ENCODE assay signal across 17 cellular contexts in genomic region chr13:75363371-75363770, GRCh38.
DNase-seq lines count a peak whose midpoint lies in the region; ATAC-seq and TF ChIP-seq lines count a peak whose summit lies in the region.
"Had no signal": no experiment of that assay in that cellular context is flagged by ENCODE, and none has a peak within 500 bp of the region (broad histone marks: within the 10 kb centered on the region; RNA-seq: fewer than 3 reads in every experiment).

No MANE protein-coding gene starts in this region.

- H3K9me3 ChIP-seq in BLaER1 treated with 17β-estradiol and CSF1 and Interleukin-3, amounts not matched to agents 10 nM and 100 nM (replicated peaks in 1 of 11), result no peaks in the 10 kb centered on the region
- no peaks in the 10 kb centered on the region for H3K9me3 ChIP-seq in OCI-LY7 (ENCODE audit: low read length)

- H3K27me3 Mint-ChIP-seq in T-helper 1 cell treated with Interleukin-12 subunit alpha and Interleukin-12 subunit beta and Interleukin-4 antibody, amounts not matched to agents 30 μg/mL and 1 μg/mL, for 36 hours (ENCODE audit: low read depth), result no peaks in the 10 kb centered on the region

- no peaks in the 10 kb centered on the region for H3K9me2 ChIP-seq in OCI-LY7 (ENCODE audit: insufficient read depth, low read length)

- peaks cover 29% of the 10 kb centered on the region for H3K4me1 Mint-ChIP-seq in T-helper 1 cell treated with Interleukin-12 subunit alpha and Interleukin-12 subunit beta and Interleukin-4 antibody, amounts not matched to agents 30 μg/mL and 1 μg/mL, for 36 hours (ENCODE audit: low read depth)

- no peak overlapping the region for H3K4me3 ChIP-seq in BLaER1 treated with 17β-estradiol and CSF1 and Interleukin-3, amounts not matched to agents 10 nM and 100 nM
- no peak overlapping the region for H3K4me3 ChIP-seq in OCI-LY7 (ENCODE audit: low read depth, low read length, poor library complexity, severe bottlenecking)

- POLR2A ChIA-PET in OCI-LY7 (lab: Charles Lee) (interaction anchor here (0.6 kb wide), 1 partner anchor 37 kb away, joined by 3 read pairs; no protein-coding TSS in a partner anchor), HEK293T (lab: Yijun Ruan, JAX) (no interaction called here)

- CTCF ChIA-PET in OCI-LY7 (lab: Charles Lee; ENCODE audit: unreplicated experiment), result no interaction called here
- CTCF ChIA-PET in HEK293T (lab: Yijun Ruan, JAX), result interaction anchor here (0.6 to 0.8 kb wide), 3 partner anchors 9 to 38 kb away, joined by 3 read pairs; no protein-coding TSS in a partner anchor

- DNase-seq in T-helper 1 cell (no peak), OCI-LY7 (ENCODE audit: low spot score) (peak; percentile 15), left colon (no peak), HEK293T (ENCODE audit: extremely low spot score) (no peak), LoVo (ENCODE audit: low spot score) (no peak)
- DNase-seq: 8988T, DMS153, KG1, NCI-H1092 treated with DMSO at 0.1 percent for 48 hours, NCI-H1694 treated with DMSO at 0.1 percent for 48 hours, NCI-H446, NCI-H774, SHP77 treated with DMSO at 0.1 percent for 48 hours had no signal

- peak; percentile 32 for ATAC-seq in left colon
- no peak for ATAC-seq in GM21515 (IDR thresholded peaks at IDR 0.05; ENCODE audit: unreplicated experiment)

- intact Hi-C loops in OCI-LY7 (cut with micrococcal nuclease; ENCODE audit: unreplicated experiment) (no loop called here), left colon (cut with DNase I, micrococcal nuclease) (loop anchor here in 1 of 2 donors (10.0 kb wide), 1 partner anchor 181 kb away; the partner anchor contains the start of gene UCHL3)

- H3K27ac ChIP-seq in BLaER1 treated with 17β-estradiol and CSF1 and Interleukin-3, amounts not matched to agents 10 nM and 100 nM, result no peak overlapping the region
- no peak overlapping the region for H3K27ac ChIP-seq in OCI-LY7 (ENCODE audit: low read depth, low read length, poor library complexity, severe bottlenecking)
- H3K27ac ChIP-seq: C4-2B had no signal

- H3K27me3 ChIP-seq in BLaER1 treated with 17β-estradiol and CSF1 and Interleukin-3, amounts not matched to agents 10 nM and 100 nM, result no peaks in the 10 kb centered on the region

- no peak for TF ChIP-seq CTCF in OCI-LY7 (conservative IDR thresholded peaks at IDR 0.05; ENCODE audit: low read length)

- H3K9ac ChIP-seq in BLaER1 treated with 17β-estradiol and CSF1 and Interleukin-3, amounts not matched to agents 10 nM and 100 nM, result no peak overlapping the region

- H3K4me1 ChIP-seq in BLaER1 treated with 17β-estradiol and CSF1 and Interleukin-3, amounts not matched to agents 10 nM and 100 nM, result peaks cover 31 to 51% (median 45%) of the 10 kb centered on the region in 10 experiments
- H3K4me1 ChIP-seq in OCI-LY7 (ENCODE audit: insufficient read depth, low read length, poor library complexity, severe bottlenecking), result peaks cover 44% of the 10 kb centered on the region

- H3K36me3 Mint-ChIP-seq in T-helper 1 cell treated with Interleukin-12 subunit alpha and Interleukin-12 subunit beta and Interleukin-4 antibody, amounts not matched to agents 30 μg/mL and 1 μg/mL, for 36 hours (ENCODE audit: low read depth), result peaks cover 3% of the 10 kb centered on the region

- peaks cover 0 to 29% (median 14%) of the 10 kb centered on the region in 11 experiments; a peak in 19 of 22 replicates for H3K36me3 ChIP-seq in BLaER1 treated with 17β-estradiol and CSF1 and Interleukin-3, amounts not matched to agents 10 nM and 100 nM
- H3K36me3 ChIP-seq in OCI-LY7 (ENCODE audit: insufficient read depth, low read length), result no peaks in the 10 kb centered on the region

- peak overlapping the region; percentile 52 for H3K27ac Mint-ChIP-seq in T-helper 1 cell treated with Interleukin-12 subunit alpha and Interleukin-12 subunit beta and Interleukin-4 antibody, amounts not matched to agents 30 μg/mL and 1 μg/mL, for 36 hours

- no TSS peak for BruUV-seq in OCI-LY7 (replicated peaks; lab: Mats Ljungman, UMichigan)

- no peaks in the 10 kb centered on the region for H3K79me2 ChIP-seq in OCI-LY7 (ENCODE audit: insufficient read depth, low read depth, low read length)

- peaks cover 0 to 22% (median 0%) of the 10 kb centered on the region in 11 experiments; a peak in 4 of 22 replicates for H4K20me1 ChIP-seq in BLaER1 treated with 17β-estradiol and CSF1 and Interleukin-3, amounts not matched to agents 10 nM and 100 nM
- no peaks in the 10 kb centered on the region for H4K20me1 ChIP-seq in OCI-LY7 (ENCODE audit: insufficient read depth, low read length)

- peak overlapping the region in 6 of 11 experiments; percentile 16 to 57 (median 30); a peak in 9 of 22 replicates for H3K4me2 ChIP-seq in BLaER1 treated with 17β-estradiol and CSF1 and Interleukin-3, amounts not matched to agents 10 nM and 100 nM
- no peak overlapping the region for H3K4me2 ChIP-seq in OCI-LY7 (ENCODE audit: low read length)

- H2AFZ ChIP-seq in OCI-LY7 (ENCODE audit: low read length), result no peak overlapping the region

- no peaks in the 10 kb centered on the region for H3K9me3 Mint-ChIP-seq in T-helper 1 cell treated with Interleukin-12 subunit alpha and Interleukin-12 subunit beta and Interleukin-4 antibody, amounts not matched to agents 30 μg/mL and 1 μg/mL, for 36 hours

- no peak overlapping the region for H3K4me3 Mint-ChIP-seq in T-helper 1 cell treated with Interleukin-12 subunit alpha and Interleukin-12 subunit beta and Interleukin-4 antibody, amounts not matched to agents 30 μg/mL and 1 μg/mL, for 36 hours

TF ChIP-seq in HEK293T, 16 proteins besides CTCF, POLR2A, EP300 and RAD21:
- TF ChIP-seq SUZ12 (IDR thresholded peaks at IDR 0.05), result no peak
- TF ChIP-seq SP1 (IDR thresholded peaks at IDR 0.05), result no peak
- TF ChIP-seq CTBP1 (IDR thresholded peaks at IDR 0.05; ENCODE audit: borderline replicate concordance), result no peak
- TF ChIP-seq NFRKB (IDR thresholded peaks at IDR 0.05), result no peak
- no peak for TF ChIP-seq FOXK2 (IDR thresholded peaks at IDR 0.05)
- no peak for TF ChIP-seq ELF4 (IDR thresholded peaks at IDR 0.05)
- TF ChIP-seq FOXM1 (IDR thresholded peaks at IDR 0.05; ENCODE audit: borderline replicate concordance), result no peak
- TF ChIP-seq HDGF (IDR thresholded peaks at IDR 0.05; ENCODE audit: borderline replicate concordance), result no peak
- no peak for TF ChIP-seq TARDBP (IDR thresholded peaks at IDR 0.05)
- TF ChIP-seq ZNF384 (IDR thresholded peaks at IDR 0.05), result no peak
- no peak for TF ChIP-seq PKNOX1 (IDR thresholded peaks at IDR 0.05)
- no peak for TF ChIP-seq ARNT (IDR thresholded peaks at IDR 0.05)
- TF ChIP-seq L3MBTL2 (conservative IDR thresholded peaks at IDR 0.05), result no peak
- TF ChIP-seq FOXA1 (IDR thresholded peaks at IDR 0.05), result no peak
- TF ChIP-seq LEF1 (IDR thresholded peaks at IDR 0.05; ENCODE audit: borderline replicate concordance), result no peak
- TF ChIP-seq BHLHE40 (IDR thresholded peaks at IDR 0.05; ENCODE audit: borderline replicate concordance), result no peak
TF ChIP-seq in HEK293T: peak in this region for 0.
